Comparison of ENCODE assay signal across 13 cellular contexts in genomic region chr18:13626544-13626908, GRCh38.
"Had no signal": no experiment of that assay in that cellular context is flagged by ENCODE, and none has a peak within 500 bp of the region (broad histone marks: within the 10 kb centered on the region; RNA-seq: fewer than 3 reads in every experiment).

No MANE protein-coding gene starts in this region.

- H3K4me3 Mint-ChIP-seq: activated naive CD8-positive, alpha-beta T cell treated with anti-CD3 and anti-CD28 coated beads, Interleukin-2, amount 10 ng/mL, durations not matched to agents 7 days and 5 days; activated T-cell treated with anti-CD3 and anti-CD28 coated beads, Interleukin-2, amount 50 U/mL, for 4 hours; neural progenitor cell had no signal

- H3K9me3 Mint-ChIP-seq: activated naive CD8-positive, alpha-beta T cell treated with anti-CD3 and anti-CD28 coated beads, Interleukin-2, amount 10 ng/mL, durations not matched to agents 7 days and 5 days; activated T-cell treated with anti-CD3 and anti-CD28 coated beads, Interleukin-2, amount 50 U/mL, for 4 hours; neural progenitor cell had no signal

- H3K36me3 Mint-ChIP-seq: neural progenitor cell had no signal

- ATAC-seq: activated CD4-positive, CD25-positive, alpha-beta regulatory T cell treated with anti-CD3 and anti-CD28 coated beads, Interleukin-2, amount 50 U/mL, for 24 hours; activated T-cell treated with anti-CD3 and anti-CD28 coated beads, Interleukin-2, amount 50 U/mL, for 4 hours; pancreas had no signal

- DNase-seq: activated gamma-delta T cell; activated naive CD8-positive, alpha-beta T cell treated with anti-CD3 and anti-CD28 coated beads, Interleukin-2, amount 10 ng/mL, durations not matched to agents 7 days and 5 days; activated T-cell treated with anti-CD3 and anti-CD28 coated beads, Interleukin-2, amount 50 U/mL, for 4 hours; brain microvascular endothelial cell; cerebellar nuclear complex; erythroblast; pancreas; sigmoid colon; spleen; T1000; thyroid gland had no signal

- H3K27me3 Mint-ChIP-seq: activated naive CD8-positive, alpha-beta T cell treated with anti-CD3 and anti-CD28 coated beads, Interleukin-2, amount 10 ng/mL, durations not matched to agents 7 days and 5 days had no signal
